10 cellular contexts compared by ENCODE assay signal in the genomic region with DNA sequence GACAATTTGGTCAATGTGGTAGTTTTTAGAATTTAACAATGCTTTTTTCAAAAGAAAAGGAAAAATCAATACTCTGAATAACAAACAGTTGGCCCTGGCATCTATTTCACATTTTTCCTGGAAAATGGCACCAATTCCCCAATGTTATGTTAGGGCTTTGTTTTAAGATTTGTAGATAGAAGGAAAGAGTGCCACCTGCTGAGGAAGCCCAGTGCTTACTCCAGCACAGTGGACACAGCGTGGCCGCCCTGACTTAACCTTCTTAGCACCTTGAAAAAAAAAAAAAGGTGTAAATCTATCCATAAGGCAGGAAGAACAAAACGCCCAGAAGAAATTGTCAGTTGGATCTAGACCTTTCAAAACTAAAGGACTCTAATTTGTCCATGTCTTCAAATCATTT.
A peak's percentile ranks its signal among the peaks of the same experiment; 100 is the strongest.
DNase-seq lines count a peak whose midpoint lies in the region; ATAC-seq and TF ChIP-seq lines count a peak whose summit lies in the region.
"Had no signal": no experiment of that assay in that cellular context is flagged by ENCODE, and none has a peak within 500 bp of the region (broad histone marks: within the 10 kb centered on the region; RNA-seq: fewer than 3 reads in every experiment).

No MANE protein-coding gene starts in this region.

- H3K36me3 ChIP-seq in heart right ventricle (no peaks in the 10 kb centered on the region), right atrium auricular region (no peaks in the 10 kb centered on the region), kidney epithelial cell (ENCODE audit: control insufficient read depth, insufficient read depth, low read length) (no peaks in the 10 kb centered on the region), upper lobe of right lung (no peaks in the 10 kb centered on the region)

- peaks cover 0 to 5% (median 0%) of the 10 kb centered on the region in 11 donors for H3K9me3 ChIP-seq in heart right ventricle
- H3K9me3 ChIP-seq in right atrium auricular region, result no peaks in the 10 kb centered on the region
- no peaks in the 10 kb centered on the region for H3K9me3 ChIP-seq in upper lobe of right lung

- H3K27ac Mint-ChIP-seq in activated T-cell treated with anti-CD3 and anti-CD28 coated beads, Interleukin-2, amount 50 U/mL, for 24 hours, result no peak overlapping the region
- H3K27ac Mint-ChIP-seq in endothelial cell (ENCODE audit: unreplicated experiment), result no peak overlapping the region
- H3K27ac Mint-ChIP-seq: WTC11 had no signal

- peaks cover 8% of the 10 kb centered on the region for H3K9me3 Mint-ChIP-seq in activated T-cell treated with anti-CD3 and anti-CD28 coated beads, Interleukin-2, amount 50 U/mL, for 24 hours
- H3K9me3 Mint-ChIP-seq in endothelial cell (ENCODE audit: unreplicated experiment), result peaks cover 22% of the 10 kb centered on the region

- H3K27ac ChIP-seq in heart right ventricle (no peak overlapping the region), right atrium auricular region (no peak overlapping the region), upper lobe of right lung (no peak overlapping the region)

- no peaks in the 10 kb centered on the region for H3K4me1 Mint-ChIP-seq in activated T-cell treated with anti-CD3 and anti-CD28 coated beads, Interleukin-2, amount 50 U/mL, for 24 hours (ENCODE audit: low read depth)
- no peaks in the 10 kb centered on the region for H3K4me1 Mint-ChIP-seq in endothelial cell (ENCODE audit: unreplicated experiment)
- H3K4me1 Mint-ChIP-seq: WTC11 had no signal

- intact Hi-C loops in heart right ventricle (cut with DNase I) (no loop called here), upper lobe of right lung (cut with DNase I) (no loop called here)

- ATAC-seq in heart right ventricle (no peak), upper lobe of right lung (peak; percentile 62)
- ATAC-seq: WTC11 had no signal

- WGBS in heart right ventricle, 2 donors, result 39 to 41% methylated on average over 3 of the region's 3 CpGs

- no peaks in the 10 kb centered on the region for H3K4me1 ChIP-seq in heart right ventricle
- H3K4me1 ChIP-seq in right atrium auricular region, result no peaks in the 10 kb centered on the region
- H3K4me1 ChIP-seq in upper lobe of right lung, result no peaks in the 10 kb centered on the region

- H3K4me3 ChIP-seq in heart right ventricle (no peak overlapping the region), right atrium auricular region (no peak overlapping the region), kidney epithelial cell (ENCODE audit: low read depth, low read length) (no peak overlapping the region), upper lobe of right lung (no peak overlapping the region)

- H3K36me3 Mint-ChIP-seq in activated T-cell treated with anti-CD3 and anti-CD28 coated beads, Interleukin-2, amount 50 U/mL, for 24 hours (ENCODE audit: low read depth), result no peaks in the 10 kb centered on the region
- H3K36me3 Mint-ChIP-seq in endothelial cell (ENCODE audit: low read depth, unreplicated experiment), result no peaks in the 10 kb centered on the region

- DNase-seq in heart right ventricle (no peak), right atrium auricular region (ENCODE audit: low spot score) (no peak), SK-N-DZ (ENCODE audit: low spot score) (peak; percentile 22), kidney epithelial cell (ENCODE audit: low read depth) (no peak), upper lobe of right lung (no peak), MV-4-11 (lab: John Stamatoyannopoulos, UW) (no peak), endothelial cell (ENCODE audit: low spot score) (no peak)
- DNase-seq in activated T-cell treated with anti-CD3 and anti-CD28 coated beads, Interleukin-2, amount 50 U/mL, for 24 hours, result no peak
- DNase-seq: activated gamma-delta T cell had no signal

- no peak overlapping the region for H3K4me3 Mint-ChIP-seq in activated T-cell treated with anti-CD3 and anti-CD28 coated beads, Interleukin-2, amount 50 U/mL, for 24 hours
- no peak overlapping the region for H3K4me3 Mint-ChIP-seq in endothelial cell (ENCODE audit: unreplicated experiment)
- H3K4me3 Mint-ChIP-seq: WTC11 had no signal

- TF ChIP-seq CTCF in heart right ventricle (IDR thresholded peaks at IDR 0.05) (peak in 5 of 9 donors; percentile 12 to 38 (median 14)), right atrium auricular region (IDR thresholded peaks at IDR 0.05) (no peak), kidney epithelial cell (IDR thresholded peaks at IDR 0.05; ENCODE audit: insufficient read depth, low read length, poor library complexity, severe bottlenecking) (peak; percentile 59), upper lobe of right lung (IDR thresholded peaks at IDR 0.05) (peak; percentile 26), endothelial cell (IDR thresholded peaks at IDR 0.05; ENCODE audit: unreplicated experiment) (no peak)

- H3K27me3 Mint-ChIP-seq in activated T-cell treated with anti-CD3 and anti-CD28 coated beads, Interleukin-2, amount 50 U/mL, for 24 hours, result no peaks in the 10 kb centered on the region
- H3K27me3 Mint-ChIP-seq in endothelial cell (ENCODE audit: unreplicated experiment), result no peaks in the 10 kb centered on the region

- no peaks in the 10 kb centered on the region for H3K27me3 ChIP-seq in heart right ventricle
- no peaks in the 10 kb centered on the region for H3K27me3 ChIP-seq in right atrium auricular region
- H3K27me3 ChIP-seq in kidney epithelial cell (ENCODE audit: control insufficient read depth, insufficient read depth, low read length), result no peaks in the 10 kb centered on the region
- H3K27me3 ChIP-seq in upper lobe of right lung, result no peaks in the 10 kb centered on the region

Comparison
In these comparisons a context has a peak if more than half of its experiments do, and no peak if none do; other contexts are left out.
1. CTCF ChIP-seq: peak in heart right ventricle (5 of 9), kidney epithelial cell (single experiment) and upper lobe of right lung (single experiment); none in right atrium auricular region (0 of 2) and endothelial cell (single experiment).